8 cellular contexts compared by ENCODE assay signal in the genomic region with DNA sequence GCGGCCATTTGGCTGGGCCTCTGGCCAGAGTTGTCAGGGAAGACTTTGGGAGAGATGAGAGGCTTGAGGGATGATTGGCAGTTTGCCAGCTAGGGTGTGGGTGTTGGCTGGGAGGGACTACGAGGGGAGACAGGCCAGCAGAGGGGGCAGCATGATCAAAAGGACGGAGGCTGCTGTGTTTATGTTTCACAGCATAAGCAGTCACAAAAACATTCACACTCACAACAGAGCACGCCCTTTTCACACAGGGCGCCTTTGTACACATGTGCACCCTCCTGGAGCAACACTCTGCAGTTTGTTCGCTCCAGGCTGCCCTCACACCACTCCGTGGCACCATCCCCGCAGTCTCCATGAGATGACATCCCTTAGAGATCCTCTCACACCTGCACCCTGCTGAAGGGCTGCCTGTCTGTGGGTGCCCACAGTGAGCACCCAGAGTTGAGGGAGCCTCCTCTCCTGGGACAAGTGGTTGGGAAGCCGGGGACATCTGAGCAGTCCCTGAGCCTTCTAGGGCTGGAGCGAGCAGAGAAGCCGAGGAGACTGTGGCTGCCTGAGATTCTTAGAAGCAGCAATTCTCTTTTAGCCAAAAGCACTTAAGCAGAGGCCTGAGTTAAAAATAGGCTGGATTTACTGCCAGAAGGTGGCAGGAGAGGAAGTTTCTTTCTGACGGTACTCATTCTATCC.
DNase-seq lines count a peak whose midpoint lies in the region; ATAC-seq lines count a peak whose summit lies in the region.

No MANE protein-coding gene starts in this region.

- ATAC-seq in HG02798 (IDR thresholded peaks at IDR 0.05; ENCODE audit: poor library complexity, unreplicated experiment) (no peak), HG03432 (IDR thresholded peaks at IDR 0.05; ENCODE audit: unreplicated experiment) (no peak)

- DNase-seq in EH (ENCODE audit: low read depth) (peak; percentile 62), NCI-H1092 treated with DMSO at 0.1 percent for 48 hours (lab: John Stamatoyannopoulos, UW) (peak; percentile 92), SW480 (ENCODE audit: low spot score) (peak; percentile 79), globus pallidus (ENCODE audit: low spot score) (peak; percentile 74), putamen (ENCODE audit: low spot score) (peak; percentile 62)
- no peak for DNase-seq in stimulated activated CD4-positive, alpha-beta T cell treated with anti-CD3 and anti-CD28 coated beads, Interleukin-4, amount 100 ng/mL, for 4 hours

Comparison
In these comparisons a context has a peak if more than half of its experiments do, and no peak if none do; other contexts are left out.
1. DNase-seq: peak in EH (single experiment), NCI-H1092 treated with DMSO at 0.1 percent for 48 hours (single experiment), SW480 (single experiment), globus pallidus (single experiment) and putamen (single experiment); none in stimulated activated CD4-positive, alpha-beta T cell treated with anti-CD3 and anti-CD28 coated beads, Interleukin-4, amount 100 ng/mL, for 4 hours (0 of 2).